ENCODE assay signal across 20 cellular contexts in the genomic region with DNA sequence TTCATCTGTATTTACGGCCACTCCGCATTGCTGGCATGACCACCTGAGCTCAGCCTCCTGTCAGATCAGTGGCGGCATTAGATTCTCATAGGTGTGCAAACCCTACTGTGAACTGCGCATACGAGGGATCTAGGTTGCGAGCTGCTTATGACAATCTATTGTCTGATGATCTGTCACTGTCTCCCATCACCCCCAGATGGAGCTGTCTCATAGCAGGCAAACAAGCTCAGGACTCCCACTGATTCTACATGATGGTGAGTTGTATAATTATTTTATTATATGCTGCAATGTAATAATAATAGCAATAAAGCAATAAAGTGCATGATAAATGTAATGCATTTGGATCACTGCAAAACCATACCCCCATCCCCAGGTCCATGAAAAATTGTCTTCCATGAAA.
A peak's percentile ranks its signal among the peaks of the same experiment; 100 is the strongest.
DNase-seq lines count a peak whose midpoint lies in the region; ATAC-seq and TF ChIP-seq lines count a peak whose summit lies in the region.
"Had no signal": no experiment of that assay in that cellular context is flagged by ENCODE, and none has a peak within 500 bp of the region (broad histone marks: within the 10 kb centered on the region; RNA-seq: fewer than 3 reads in every experiment).

No MANE protein-coding gene starts in this region.

- no peaks in the 10 kb centered on the region for H3K36me3 Mint-ChIP-seq in chondrocyte (ENCODE audit: low read depth)
- H3K36me3 Mint-ChIP-seq in neural progenitor cell = no peaks in the 10 kb centered on the region
- H3K36me3 Mint-ChIP-seq: natural killer cell had no signal

- H3K4me1 ChIP-seq in neural progenitor cell = peaks cover 29% of the 10 kb centered on the region
- H3K4me1 ChIP-seq: adrenal gland had no signal

- TF ChIP-seq CTCF in chondrocyte (IDR thresholded peaks at IDR 0.05) (peak; percentile 76), neural progenitor cell (IDR thresholded peaks at IDR 0.05) (peak; percentile 27)

- no peaks in the 10 kb centered on the region for H3K79me2 ChIP-seq in neural progenitor cell (ENCODE audit: low read depth)

- H3K4me1 Mint-ChIP-seq in chondrocyte (ENCODE audit: low read depth) = peaks cover 16% of the 10 kb centered on the region
- H3K4me1 Mint-ChIP-seq in neural progenitor cell = peaks cover 28% of the 10 kb centered on the region
- H3K4me1 Mint-ChIP-seq: natural killer cell had no signal

- H3K27me3 Mint-ChIP-seq in chondrocyte (ENCODE audit: low read depth) (no peaks in the 10 kb centered on the region), neural progenitor cell (ENCODE audit: insufficient read depth, low read depth) (peaks cover 8% of the 10 kb centered on the region)

- no peak overlapping the region for H3K27ac ChIP-seq in neural progenitor cell
- H3K27ac ChIP-seq: 22Rv1, adrenal gland, esophagus muscularis mucosa, tibial artery had no signal

- DNase-seq in DMS 273 (lab: John Stamatoyannopoulos, UW; ENCODE audit: unreplicated experiment) (peak; percentile 22), DMS 273 treated with DMSO at 0.1 percent for 48 hours (lab: John Stamatoyannopoulos, UW) (no peak), EH (ENCODE audit: low read depth) (peak; percentile 9), chondrocyte (ENCODE audit: low spot score) (no peak), neural progenitor cell (ENCODE audit: low spot score) (no peak), NCI-H2227 (lab: John Stamatoyannopoulos, UW; ENCODE audit: unreplicated experiment) (no peak)
- no peak for DNase-seq in stimulated activated CD4-positive, alpha-beta T cell treated with anti-CD3 and anti-CD28 coated beads, Interleukin-2, amount 100 ng/mL, for 48 hours
- DNase-seq: activated CD4-positive, alpha-beta T cell treated with anti-CD3 and anti-CD28 coated beads for 48 hours; activated effector memory CD4-positive, alpha-beta T cell treated with Interleukin-2 at 50 U/mL for 16 hours; adrenal gland; mesendoderm; MG63; natural killer cell; NCI-H187 treated with DMSO at 0.1 percent for 48 hours; NCI-H526 treated with DMSO at 0.1 percent for 48 hours; stimulated activated naive CD4-positive, alpha-beta T cell; tibial artery had no signal

- no peak overlapping the region for H2AFZ ChIP-seq in neural progenitor cell (replicated peaks)

- H3K9ac ChIP-seq in neural progenitor cell = no peak overlapping the region

- H3K27ac Mint-ChIP-seq in chondrocyte (ENCODE audit: unreplicated experiment) (no peak overlapping the region), neural progenitor cell (no peak overlapping the region)
- H3K27ac Mint-ChIP-seq: natural killer cell had no signal

- H3K9me3 Mint-ChIP-seq in chondrocyte (ENCODE audit: low read depth) (no peaks in the 10 kb centered on the region), neural progenitor cell (no peaks in the 10 kb centered on the region)

- H3K4me3 ChIP-seq in neural progenitor cell = no peak overlapping the region
- H3K4me3 ChIP-seq: adrenal gland, esophagus muscularis mucosa, MG63, tibial artery had no signal

- no peaks in the 10 kb centered on the region for H3K9me3 ChIP-seq in neural progenitor cell (ENCODE audit: low read depth)
- H3K9me3 ChIP-seq: adrenal gland, esophagus muscularis mucosa, MG63, tibial artery had no signal

- no peaks in the 10 kb centered on the region for H3K36me3 ChIP-seq in neural progenitor cell
- H3K36me3 ChIP-seq: adrenal gland, esophagus muscularis mucosa, MG63, tibial artery had no signal

- no peak for ATAC-seq in HG02678 (IDR thresholded peaks at IDR 0.05; ENCODE audit: unreplicated experiment)
- ATAC-seq: natural killer cell had no signal

- no peaks in the 10 kb centered on the region for H3K27me3 ChIP-seq in neural progenitor cell
- H3K27me3 ChIP-seq: adrenal gland, esophagus muscularis mucosa, MG63, tibial artery had no signal

- H3K4me3 Mint-ChIP-seq in chondrocyte (ENCODE audit: unreplicated experiment) (no peak overlapping the region), neural progenitor cell (no peak overlapping the region)
- H3K4me3 Mint-ChIP-seq: natural killer cell had no signal

- no peak overlapping the region for H3K4me2 ChIP-seq in neural progenitor cell

- peaks cover 19% of the 10 kb centered on the region for H3F3A ChIP-seq in neural progenitor cell (ENCODE audit: low read depth)

- no peaks in the 10 kb centered on the region for H4K20me1 ChIP-seq in neural progenitor cell (ENCODE audit: low read depth)

Comparison
In these comparisons a context has a peak if more than half of its experiments do, and no peak if none do; other contexts are left out.
1. DNase-seq: peak in DMS 273 (single experiment) and EH (single experiment); none in DMS 273 treated with DMSO at 0.1 percent for 48 hours (single experiment), chondrocyte (single experiment), neural progenitor cell (single experiment), stimulated activated CD4-positive, alpha-beta T cell treated with anti-CD3 and anti-CD28 coated beads, Interleukin-2, amount 100 ng/mL, for 48 hours (0 of 2) and NCI-H2227 (single experiment).